In genomic region chr3:171095063-171095462, GRCh38 we compare ENCODE assay signal across 12 cellular contexts.
A peak's percentile ranks its signal among the peaks of the same experiment; 100 is the strongest.
DNase-seq lines count a peak whose midpoint lies in the region; ATAC-seq and TF ChIP-seq lines count a peak whose summit lies in the region.
"Had no signal": no experiment of that assay in that cellular context is flagged by ENCODE, and none has a peak within 500 bp of the region (broad histone marks: within the 10 kb centered on the region; RNA-seq: fewer than 3 reads in every experiment).

No MANE protein-coding gene starts in this region.

- 100% methylated on average over 1 of the region's 1 CpG for WGBS in esophagus squamous epithelium, 2 donors

- DNase-seq in stimulated activated naive CD8-positive, alpha-beta T cell treated with anti-CD3 and anti-CD28 coated beads, Interleukin-15, Interleukin-2, amounts not matched to agents 100 U/mL and 50 U/mL, for 24 hours = no peak
- DNase-seq in esophagus squamous epithelium (lab: John Stamatoyannopoulos, UW) (no peak), GOT3 (lab: John Stamatoyannopoulos, UW) (no peak), nephron progenitor cell (no peak)
- DNase-seq in stimulated activated CD8-positive, alpha-beta memory T cell treated with anti-CD3 and anti-CD28 coated beads, Interleukin-4, amount 100 ng/mL, for 48 hours = no peak
- DNase-seq: activated effector memory CD4-positive, alpha-beta T cell treated with anti-CD3 and anti-CD28 coated beads, Interleukin-2, amount 50 U/mL, for 16 hours; mammary epithelial cell had no signal

- H3K36me3 Mint-ChIP-seq in stimulated activated naive CD8-positive, alpha-beta T cell treated with anti-CD3 and anti-CD28 coated beads, Interleukin-15, Interleukin-2, amounts not matched to agents 100 ng/mL and 50 ng/mL, for 24 hours (ENCODE audit: low read depth) = peaks cover 45% of the 10 kb centered on the region
- peaks cover 34% of the 10 kb centered on the region for H3K36me3 Mint-ChIP-seq in nephron progenitor cell (ENCODE audit: low read depth)

- intact Hi-C loops in esophagus squamous epithelium (cut with DNase I) = no loop called here

- no peak overlapping the region for H3K4me3 ChIP-seq in esophagus squamous epithelium
- H3K4me3 ChIP-seq: coronary artery had no signal

- TF ChIP-seq CTCF in esophagus squamous epithelium (IDR thresholded peaks at IDR 0.05) = no peak
- no peak for TF ChIP-seq CTCF in nephron progenitor cell (IDR thresholded peaks at IDR 0.05)

- H3K9me3 Mint-ChIP-seq in stimulated activated naive CD8-positive, alpha-beta T cell treated with anti-CD3 and anti-CD28 coated beads, Interleukin-15, Interleukin-2, amounts not matched to agents 100 ng/mL and 50 ng/mL, for 24 hours = no peaks in the 10 kb centered on the region
- peaks cover 6% of the 10 kb centered on the region for H3K9me3 Mint-ChIP-seq in nephron progenitor cell

- H3K4me3 Mint-ChIP-seq in stimulated activated naive CD8-positive, alpha-beta T cell treated with anti-CD3 and anti-CD28 coated beads, Interleukin-15, Interleukin-2, amounts not matched to agents 100 ng/mL and 50 ng/mL, for 24 hours = no peak overlapping the region
- no peak overlapping the region for H3K4me3 Mint-ChIP-seq in nephron progenitor cell

- H3K4me1 Mint-ChIP-seq in stimulated activated naive CD8-positive, alpha-beta T cell treated with anti-CD3 and anti-CD28 coated beads, Interleukin-15, Interleukin-2, amounts not matched to agents 100 ng/mL and 50 ng/mL, for 24 hours (ENCODE audit: low read depth) = no peaks in the 10 kb centered on the region
- H3K4me1 Mint-ChIP-seq in nephron progenitor cell = no peaks in the 10 kb centered on the region

- no peak for ATAC-seq in stimulated activated naive CD8-positive, alpha-beta T cell treated with anti-CD3 and anti-CD28 coated beads, Interleukin-15, Interleukin-2, amounts not matched to agents 100 U/mL and 50 U/mL, for 24 hours
- ATAC-seq in HG02852 (IDR thresholded peaks at IDR 0.05; ENCODE audit: unreplicated experiment) (peak; percentile 93), HG03558 (IDR thresholded peaks at IDR 0.05; ENCODE audit: extremely low read depth, unreplicated experiment) (peak; percentile 96)
- ATAC-seq: Panc1 had no signal

- H3K27me3 Mint-ChIP-seq in stimulated activated naive CD8-positive, alpha-beta T cell treated with anti-CD3 and anti-CD28 coated beads, Interleukin-15, Interleukin-2, amounts not matched to agents 100 ng/mL and 50 ng/mL, for 24 hours = no peaks in the 10 kb centered on the region
- no peaks in the 10 kb centered on the region for H3K27me3 Mint-ChIP-seq in nephron progenitor cell (ENCODE audit: low read depth, poor library complexity)

- TF ChIP-seq POLR2A in esophagus squamous epithelium (IDR thresholded peaks at IDR 0.05) = no peak

- no peaks in the 10 kb centered on the region for H3K27me3 ChIP-seq in esophagus squamous epithelium

- H3K36me3 ChIP-seq in esophagus squamous epithelium = peaks cover 0 to 4% (median 0%) of the 10 kb centered on the region in 3 donors

- no peak overlapping the region for H3K27ac ChIP-seq in esophagus squamous epithelium
- H3K27ac ChIP-seq: coronary artery had no signal

- H3K4me1 ChIP-seq in esophagus squamous epithelium = peaks cover 0 to 1% (median under 1%) of the 10 kb centered on the region in 3 donors

- peak overlapping the region; percentile 10 for H3K27ac Mint-ChIP-seq in stimulated activated naive CD8-positive, alpha-beta T cell treated with anti-CD3 and anti-CD28 coated beads, Interleukin-15, Interleukin-2, amounts not matched to agents 100 ng/mL and 50 ng/mL, for 24 hours
- no peak overlapping the region for H3K27ac Mint-ChIP-seq in nephron progenitor cell

- H3K9me3 ChIP-seq in esophagus squamous epithelium = no peaks in the 10 kb centered on the region
